ENCODE assay signal across 1 cellular context in the genomic region with DNA sequence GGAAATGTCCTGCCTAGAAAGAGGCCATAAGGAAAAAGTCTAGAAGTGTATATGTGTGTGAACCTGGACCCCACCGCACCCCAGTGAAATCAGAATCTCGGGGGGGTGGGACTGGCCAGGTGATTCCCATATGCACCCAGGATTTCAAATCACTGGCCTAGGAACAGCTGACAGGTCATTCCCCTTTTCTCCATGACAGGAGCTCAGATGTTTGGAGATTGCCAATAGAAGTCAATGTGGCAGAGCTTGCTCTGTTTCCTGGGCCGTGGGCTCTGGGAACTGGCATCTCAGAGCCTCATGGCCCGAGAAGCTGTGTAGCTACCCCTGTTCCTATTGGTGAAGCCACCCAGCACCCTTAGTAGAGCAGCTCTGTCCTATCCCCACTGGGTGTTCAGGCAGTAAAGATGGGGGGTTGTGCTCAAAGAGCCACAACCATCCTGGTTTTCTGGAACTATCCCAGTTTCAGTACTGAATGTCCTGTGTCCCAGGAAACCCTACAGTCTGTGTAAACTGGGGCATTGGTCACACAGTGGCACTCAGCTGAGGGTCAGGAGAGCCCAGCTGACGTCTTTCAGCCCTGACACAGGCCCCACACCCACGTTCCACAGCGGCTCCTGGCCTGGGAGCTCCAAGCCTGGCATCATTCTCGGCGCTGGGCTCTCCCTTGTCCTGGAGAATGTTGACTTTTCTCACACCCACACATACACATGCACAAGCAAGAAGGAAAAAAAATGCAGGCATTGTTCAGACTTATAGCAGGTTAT.
TF ChIP-seq lines count a peak whose summit lies in the region.

No MANE protein-coding gene starts in this region.

TF ChIP-seq in A549, 52 proteins besides CTCF, POLR2A, EP300 and RAD21 (continued from another document):
- TF ChIP-seq, protein P1, sequence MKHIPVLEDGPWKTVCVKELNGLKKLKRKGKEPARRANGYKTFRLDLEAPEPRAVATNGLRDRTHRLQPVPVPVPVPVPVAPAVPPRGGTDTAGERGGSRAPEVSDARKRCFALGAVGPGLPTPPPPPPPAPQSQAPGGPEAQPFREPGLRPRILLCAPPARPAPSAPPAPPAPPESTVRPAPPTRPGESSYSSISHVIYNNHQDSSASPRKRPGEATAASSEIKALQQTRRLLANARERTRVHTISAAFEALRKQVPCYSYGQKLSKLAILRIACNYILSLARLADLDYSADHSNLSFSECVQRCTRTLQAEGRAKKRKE (CRISPR knock-in tag; IDR thresholded peaks at IDR 0.05; ENCODE audit: low read depth) = no peak
- TF ChIP-seq RFX5 (IDR thresholded peaks at IDR 0.05) (no peak), ZC3H11A (IDR thresholded peaks at IDR 0.05) (no peak)
